8 cellular contexts compared by ENCODE assay signal in genomic region chr1:16676661-16677523, GRCh38. TPM values are rescaled to one million over a fixed set of nuclear protein-coding genes. Genes with fewer than 3 reads are reported as not detected.
DNase-seq lines count a peak whose midpoint lies in the region; ATAC-seq and TF ChIP-seq lines count a peak whose summit lies in the region.
"Not testable (repeated sequence)": the region's sequence is repeated elsewhere in the genome, so short reads cannot be mapped to it uniquely, and the experiment has no call there.

No MANE protein-coding gene starts in this region.

- not testable (repeated sequence) for H3K9me3 ChIP-seq in CD8-positive, alpha-beta T cell (ENCODE audit: low read length); Karpas-422 (ENCODE audit: low read length)

- intact Hi-C loops in CD8-positive, alpha-beta T cell (cut with DNase I, micrococcal nuclease); activated CD4-positive, alpha-beta memory T cell treated with anti-CD3 and anti-CD28 coated beads for 36 hours (cut with micrococcal nuclease): not testable (repeated sequence)

- not testable (repeated sequence) for H2AFZ ChIP-seq in Karpas-422 (ENCODE audit: low read length)

- H3K4me1 Mint-ChIP-seq in CD8-positive, alpha-beta T cell (ENCODE audit: low read depth): peaks cover 24% of the 10 kb centered on the region
- peaks cover 24% of the 10 kb centered on the region for H3K4me1 Mint-ChIP-seq in activated CD4-positive, alpha-beta memory T cell treated with anti-CD3 and anti-CD28 coated beads for 36 hours (ENCODE audit: low read depth)
- H3K4me1 Mint-ChIP-seq in immature natural killer cell: peaks cover 21 to 23% of the 10 kb centered on the region in 2 donors
- peaks cover 24% of the 10 kb centered on the region for H3K4me1 Mint-ChIP-seq in stimulated activated memory B cell treated with anti-CD40 and anti-IgM and Interleukin-4, amounts not matched to agents 10 μg/mL and 1 μg/mL and 100 μg/mL, for 72 hours

- H3K27me3 Mint-ChIP-seq in CD8-positive, alpha-beta T cell (ENCODE audit: low read depth): not testable (repeated sequence)
- peaks cover 25% of the 10 kb centered on the region for H3K27me3 Mint-ChIP-seq in activated CD4-positive, alpha-beta memory T cell treated with anti-CD3 and anti-CD28 coated beads for 36 hours
- H3K27me3 Mint-ChIP-seq in immature natural killer cell (ENCODE audit: low read depth in 3 of 3): peaks cover 11 to 16% (median 11%) of the 10 kb centered on the region in 3 donors
- H3K27me3 Mint-ChIP-seq in stimulated activated memory B cell treated with anti-CD40 and anti-IgM and Interleukin-4, amounts not matched to agents 10 μg/mL and 1 μg/mL and 100 μg/mL, for 72 hours: peaks cover 34% of the 10 kb centered on the region

- not testable (repeated sequence) for H4K20me1 ChIP-seq in Karpas-422 (ENCODE audit: insufficient read depth, low read depth, low read length)

- H3K4me1 ChIP-seq in CD8-positive, alpha-beta T cell (ENCODE audit: insufficient read depth, low read length): peaks cover 14% of the 10 kb centered on the region
- peaks cover 16% of the 10 kb centered on the region for H3K4me1 ChIP-seq in Karpas-422 (ENCODE audit: low read length)

- ATAC-seq in CD8-positive, alpha-beta T cell: peak; percentile 58
- ATAC-seq in stimulated activated memory B cell treated with anti-CD40 and anti-IgM and Interleukin-4, amounts not matched to agents 10 μg/mL and 1 μg/mL and 100 μg/mL, for 72 hours: peak; percentile 83

- not testable (repeated sequence) for H3K36me3 Mint-ChIP-seq in CD8-positive, alpha-beta T cell; activated CD4-positive, alpha-beta memory T cell treated with anti-CD3 and anti-CD28 coated beads for 36 hours; immature natural killer cell; stimulated activated memory B cell treated with anti-CD40 and anti-IgM and Interleukin-4, amounts not matched to agents 10 μg/mL and 1 μg/mL and 100 μg/mL, for 72 hours

- H3K27ac ChIP-seq in CD8-positive, alpha-beta T cell (ENCODE audit: low read depth, low read length); Karpas-422 (ENCODE audit: low read length): not testable (repeated sequence)

- not testable (repeated sequence) for TF ChIP-seq CTCF in CD8-positive, alpha-beta T cell (IDR thresholded peaks at IDR 0.05)

- 0 out of 2 replicates have a peak overlapping the region, but pooled peaks have one; percentile 17 for H3K9ac ChIP-seq in Karpas-422 (ENCODE audit: low read length)

- not testable (repeated sequence) for H3K27me3 ChIP-seq in CD8-positive, alpha-beta T cell (ENCODE audit: insufficient read depth, low read length); Karpas-422 (ENCODE audit: low read length)

- CTCF ChIA-PET in CD8-positive, alpha-beta T cell (lab: Charles Lee); activated CD4-positive, alpha-beta memory T cell treated with anti-CD3 and anti-CD28 coated beads for 36 hours (lab: Charles Lee): not testable (repeated sequence)

- H3K9me2 ChIP-seq in Karpas-422 (replicated peaks; ENCODE audit: insufficient read depth, low read length): not testable (repeated sequence)

- H3K36me3 ChIP-seq in CD8-positive, alpha-beta T cell (ENCODE audit: insufficient read depth, low read length); Karpas-422 (ENCODE audit: insufficient read depth, low read length): not testable (repeated sequence)

- not testable (repeated sequence) for H3K9me3 Mint-ChIP-seq in CD8-positive, alpha-beta T cell; activated CD4-positive, alpha-beta memory T cell treated with anti-CD3 and anti-CD28 coated beads for 36 hours; immature natural killer cell; stimulated activated memory B cell treated with anti-CD40 and anti-IgM and Interleukin-4, amounts not matched to agents 10 μg/mL and 1 μg/mL and 100 μg/mL, for 72 hours

- peak in 2 of 7 experiments; percentile 33 to 49 for DNase-seq in CD8-positive, alpha-beta T cell
- DNase-seq in GM19238 (ENCODE audit: insufficient read length, low spot score) (peak; percentile 23), Karpas-422 (peak; percentile 68), RPMI7951 (ENCODE audit: low read depth) (peak; percentile 38), astrocyte of the hippocampus (ENCODE audit: low read depth, low spot score) (peak; percentile 26), immature natural killer cell (peak; percentile 24 to 41 (median 35))
- DNase-seq in activated CD4-positive, alpha-beta memory T cell treated with anti-CD3 and anti-CD28 coated beads for 36 hours: peak; percentile 46

- H3K27ac Mint-ChIP-seq in CD8-positive, alpha-beta T cell: peak overlapping the region; percentile 37
- H3K27ac Mint-ChIP-seq in activated CD4-positive, alpha-beta memory T cell treated with anti-CD3 and anti-CD28 coated beads for 36 hours: peak overlapping the region; percentile 45
- H3K27ac Mint-ChIP-seq in immature natural killer cell: not testable (repeated sequence)
- H3K27ac Mint-ChIP-seq in stimulated activated memory B cell treated with anti-CD40 and anti-IgM and Interleukin-4, amounts not matched to agents 10 μg/mL and 1 μg/mL and 100 μg/mL, for 72 hours: peak overlapping the region; percentile 38

- H3K4me3 ChIP-seq in CD8-positive, alpha-beta T cell (ENCODE audit: low read depth, low read length); Karpas-422 (ENCODE audit: low read length): not testable (repeated sequence)

- peak overlapping the region; percentile 11 for H3K4me2 ChIP-seq in Karpas-422 (ENCODE audit: low read depth, low read length, poor library complexity, severe bottlenecking)

- H3K79me2 ChIP-seq in Karpas-422 (ENCODE audit: low read length): not testable (repeated sequence)

- POLR2A ChIA-PET in CD8-positive, alpha-beta T cell (lab: Charles Lee); activated CD4-positive, alpha-beta memory T cell treated with anti-CD3 and anti-CD28 coated beads for 36 hours (lab: Charles Lee): not testable (repeated sequence)

- H3K4me3 Mint-ChIP-seq in CD8-positive, alpha-beta T cell: not testable (repeated sequence)
- H3K4me3 Mint-ChIP-seq in activated CD4-positive, alpha-beta memory T cell treated with anti-CD3 and anti-CD28 coated beads for 36 hours: peak overlapping the region; percentile 8
- peak overlapping the region in 2 of 5 donors; percentile 33 to 71 for H3K4me3 Mint-ChIP-seq in immature natural killer cell
- H3K4me3 Mint-ChIP-seq in stimulated activated memory B cell treated with anti-CD40 and anti-IgM and Interleukin-4, amounts not matched to agents 10 μg/mL and 1 μg/mL and 100 μg/mL, for 72 hours: peak overlapping the region; percentile 22

RNA-seq across cellular contexts. Expression of gene RNU1-3, which starts 10.1 kb away (rescaled TPM):
- total RNA-seq in CD8-positive, alpha-beta T cell: 1,000 to 10,000 TPM; 3,774 to 3,852 TPM
- under 0.01 TPM in 2 replicates for total RNA-seq in Karpas-422 (2014; rRNA removed; shearing (Covaris generic); ENCODE audit: low replicate concordance)
- total RNA-seq in RPMI7951 (2014; rRNA removed; shearing (Covaris generic)): under 0.01 TPM in 1 of 2 replicates, not detected in the other
- total RNA-seq in activated CD4-positive, alpha-beta memory T cell treated with anti-CD3 and anti-CD28 coated beads for 36 hours: 1,000 to 10,000 TPM; 1,390 to 1,409 TPM
- polyA plus RNA-seq in immature natural killer cell: 10 to 100 TPM in 1 of 3 donors, not detected in 2; 28.1 TPM

Comparison
In these comparisons a context has a peak if more than half of its experiments do, and no peak if none do; other contexts are left out.
1. RNA of gene RNU1-3, which starts 10.1 kb away (total RNA-seq): 3,774 to 3,852 TPM in CD8-positive, alpha-beta T cell and 1,390 to 1,409 TPM in activated CD4-positive, alpha-beta memory T cell treated with anti-CD3 and anti-CD28 coated beads for 36 hours; under 0.01 TPM in Karpas-422 and under 0.01 TPM in RPMI7951; every median in the first group is over 1,000 times any median in the second.